Comparison of ENCODE assay signal across 22 cellular contexts in genomic region chr6:56343295-56343694, GRCh38.
DNase-seq lines count a peak whose midpoint lies in the region; ATAC-seq, FAIRE-seq and TF ChIP-seq lines count a peak whose summit lies in the region.
"Had no signal": no experiment of that assay in that cellular context is flagged by ENCODE, and none has a peak within 500 bp of the region (broad histone marks: within the 10 kb centered on the region; RNA-seq: fewer than 3 reads in every experiment).

No MANE protein-coding gene starts in this region.

- no peaks in the 10 kb centered on the region; the same call in 2 of the 3 replicates for H3K9me3 Mint-ChIP-seq in GM23338
- H3K9me3 Mint-ChIP-seq: CD8-positive, alpha-beta memory T cell had no signal

- H3K36me3 ChIP-seq in GM23338 (ENCODE audit: insufficient read depth) (no peaks in the 10 kb centered on the region), H1 (ENCODE audit: control insufficient read depth in 2 of 4, insufficient read depth in 4 of 4, low read length in 3 of 4) (no peaks in the 10 kb centered on the region), PC-9 (ENCODE audit: low read depth) (no peaks in the 10 kb centered on the region)
- H3K36me3 ChIP-seq: SJSA1 had no signal

- H2AFZ ChIP-seq in GM23338 (peak overlapping the region; percentile 90; the same call in 1 of the 2 replicates), H1 (ENCODE audit: low read length) (peak overlapping the region; percentile 18; the same call in 1 of the 2 replicates), PC-9 (no peak overlapping the region)

- H4K8ac ChIP-seq in H1 (ENCODE audit: extremely low read depth, insufficient read depth, low read length), result no peak overlapping the region

- H3K79me2 ChIP-seq in GM23338 (replicated peaks; ENCODE audit: insufficient read depth) (no peaks in the 10 kb centered on the region), H1 (ENCODE audit: control insufficient read depth in 1 of 2, insufficient read depth in 2 of 2, low read length in 2 of 2) (no peaks in the 10 kb centered on the region), PC-9 (ENCODE audit: low read depth) (no peaks in the 10 kb centered on the region)

- no peak for TF ChIP-seq RAD21 in H1 (IDR thresholded peaks at IDR 0.05 in 1 of 2, conservative IDR thresholded peaks at IDR 0.05 in 1 of 2; ENCODE audit: low read depth in 2 of 2, low read length in 2 of 2)

- peaks cover 1% of the 10 kb centered on the region; the same call in 2 of the 3 replicates for H3K4me1 Mint-ChIP-seq in GM23338
- H3K4me1 Mint-ChIP-seq: B cell; CD8-positive, alpha-beta memory T cell had no signal

- no peak overlapping the region for H3K56ac ChIP-seq in H1 (replicated peaks; ENCODE audit: insufficient read length, low read depth, low read length)

- CTCF ChIA-PET in H1 (lab: Charles Lee; ENCODE audit: partially characterized antibody) (interaction anchor here (1.1 kb wide), 1 partner anchor 29 kb away, joined by 4 read pairs; no protein-coding TSS in a partner anchor), PC-9 (lab: Charles Lee) (no interaction called here)

- H3K27me3 ChIP-seq in GM23338 (ENCODE audit: insufficient read depth) (no peaks in the 10 kb centered on the region), H1 (replicated peaks in 1 of 4; ENCODE audit: control insufficient read depth in 3 of 4, extremely low read depth in 1 of 4, insufficient read depth in 3 of 4, low read length in 3 of 4) (no peaks in the 10 kb centered on the region), PC-9 (ENCODE audit: insufficient read depth, low read depth) (no peaks in the 10 kb centered on the region)
- H3K27me3 ChIP-seq: SJSA1 had no signal

- H4K91ac ChIP-seq in H1 (replicated peaks; ENCODE audit: insufficient read length, low read length), result no peak overlapping the region

- no peak overlapping the region for H2BK12ac ChIP-seq in H1 (ENCODE audit: low read depth, low read length)

- no peak overlapping the region for H3K4me2 ChIP-seq in GM23338
- no peak overlapping the region for H3K4me2 ChIP-seq in H1 (ENCODE audit: insufficient read depth in 1 of 2, low read depth in 2 of 2, low read length in 2 of 2)
- H3K4me2 ChIP-seq in PC-9, result no peak overlapping the region

- H2BK120ac ChIP-seq in H1 (replicated peaks; ENCODE audit: low read depth, low read length), result no peak overlapping the region

- H3K23me2 ChIP-seq in H1 (ENCODE audit: low read depth, low read length), result no peaks in the 10 kb centered on the region

- no peak overlapping the region for H4K5ac ChIP-seq in H1 (ENCODE audit: insufficient read length, low read depth, low read length)

- H3K79me1 ChIP-seq in H1 (ENCODE audit: low read depth, low read length), result no peaks in the 10 kb centered on the region

- POLR2A ChIA-PET in H1 (lab: Charles Lee; ENCODE audit: partially characterized antibody), result no interaction called here
- POLR2A ChIA-PET in PC-9 (lab: Charles Lee; ENCODE audit: unreplicated experiment), result no interaction called here

- intact Hi-C loops in PC-9 (cut with micrococcal nuclease; ENCODE audit: unreplicated experiment), result no loop called here

- WGBS in H1 (ENCODE audit: extremely low coverage in 1 of 2, insufficient coverage in 1 of 2, insufficient read length in 1 of 2, insufficient replicate concordance in 2 of 2, low coverage in 1 of 2, low lambda C conversion rate in 2 of 2, missing lambda C conversion rate in 1 of 2), 2 experiments, result 86% methylated on average over 2 of the region's 2 CpGs; no CpG with 5 or more reads in 1 of the 2 experiments

- TF ChIP-seq CTCF in AG10803 (conservative IDR thresholded peaks at IDR 0.05; ENCODE audit: low read length) (no peak), GM23338 (conservative IDR thresholded peaks at IDR 0.05; ENCODE audit: low read depth in 2 of 2) (no peak), H1 (IDR thresholded peaks at IDR 0.05; ENCODE audit: control extremely low read depth in 1 of 3, insufficient read depth in 1 of 3, low read depth in 1 of 3, low read length in 3 of 3) (no peak), fibroblast of villous mesenchyme (IDR thresholded peaks at IDR 0.05; ENCODE audit: insufficient read depth, low read depth, low read length) (no peak), PC-9 (conservative IDR thresholded peaks at IDR 0.05) (no peak)

- H3K4me1 ChIP-seq in GM23338 (ENCODE audit: insufficient read depth) (no peaks in the 10 kb centered on the region), H1 (replicated peaks in 1 of 4; ENCODE audit: control insufficient read depth in 3 of 4, insufficient read depth in 4 of 4, low read length in 3 of 4) (no peaks in the 10 kb centered on the region), PC-9 (replicated peaks; ENCODE audit: insufficient read depth) (no peaks in the 10 kb centered on the region)
- H3K4me1 ChIP-seq: SJSA1 had no signal

- H3K27me3 Mint-ChIP-seq in GM23338 (ENCODE audit: insufficient read depth, low read depth, poor library complexity), result peaks cover 1% of the 10 kb centered on the region

- H2BK15ac ChIP-seq in H1 (ENCODE audit: low read length), result no peak overlapping the region

- no peak overlapping the region for H3K23ac ChIP-seq in H1 (ENCODE audit: insufficient read length)

- no peak overlapping the region for H2BK5ac ChIP-seq in H1 (ENCODE audit: low read depth, low read length)

- H3K18ac ChIP-seq in H1 (ENCODE audit: extremely low read depth, low read length), result no peak overlapping the region

- H3K27ac ChIP-seq in GM23338 (ENCODE audit: low read depth) (no peak overlapping the region), H1 (ENCODE audit: low read depth, low read length) (no peak overlapping the region), PC-9 (no peak overlapping the region)
- H3K27ac ChIP-seq: C4-2B, SJSA1 had no signal

- no peak overlapping the region for H2BK20ac ChIP-seq in H1 (ENCODE audit: low read length)

- H3F3A ChIP-seq in GM23338 (replicated peaks; ENCODE audit: low read depth) (no peaks in the 10 kb centered on the region), PC-9 (ENCODE audit: insufficient read depth, low read depth) (no peaks in the 10 kb centered on the region)

- TF ChIP-seq POLR2A in H1 (IDR thresholded peaks at IDR 0.05; ENCODE audit: control extremely low read depth in 1 of 2, low read depth in 2 of 2, low read length in 2 of 2), result no peak

- H3K4me3 ChIP-seq in AG10803 (ENCODE audit: low read length) (no peak overlapping the region), GM23338 (no peak overlapping the region), H1 (ENCODE audit: extremely low read depth in 1 of 4, insufficient read depth in 2 of 4, low read depth in 3 of 4, low read length in 4 of 4) (no peak overlapping the region), fibroblast of villous mesenchyme (ENCODE audit: low read depth, low read length) (no peak overlapping the region), PC-9 (no peak overlapping the region)
- H3K4me3 ChIP-seq: SJSA1 had no signal

- H3K36me3 Mint-ChIP-seq in GM23338 (ENCODE audit: low read depth), result no peaks in the 10 kb centered on the region
- H3K36me3 Mint-ChIP-seq: CD8-positive, alpha-beta memory T cell had no signal

- no peaks in the 10 kb centered on the region for H3K9me3 ChIP-seq in H1 (ENCODE audit: insufficient read depth in 2 of 2, low read depth in 1 of 2, low read length in 1 of 2)
- H3K9me3 ChIP-seq in PC-9 (ENCODE audit: insufficient read depth, low read depth), result no peaks in the 10 kb centered on the region
- H3K9me3 ChIP-seq: SJSA1 had no signal

- BruUV-seq in PC-9 (replicated peaks; lab: Mats Ljungman, UMichigan), result no TSS peak

- H3K4ac ChIP-seq in H1 (replicated peaks; ENCODE audit: insufficient read length, low read depth, low read length), result no peak overlapping the region

- no peaks in the 10 kb centered on the region for H3K9me2 ChIP-seq in GM23338 (ENCODE audit: insufficient read depth)
- H3K9me2 ChIP-seq in PC-9 (ENCODE audit: insufficient read depth), result no peaks in the 10 kb centered on the region

- FAIRE-seq in H1 (lab: Jason Lieb, UNC), result no peak
- FAIRE-seq: H54 had no signal

- H3K27ac Mint-ChIP-seq in GM23338, result no peak overlapping the region
- H3K27ac Mint-ChIP-seq: B cell; CD8-positive, alpha-beta memory T cell had no signal

- H3K9ac ChIP-seq in H1 (replicated peaks in 1 of 4; ENCODE audit: extremely low read depth in 1 of 4, low read depth in 3 of 4, low read length in 3 of 4), result no peak overlapping the region

- ATAC-seq in GM23338, result no peak
- ATAC-seq in HG03354 (IDR thresholded peaks at IDR 0.05; ENCODE audit: poor library complexity, severe bottlenecking, unreplicated experiment), result no peak

- no peaks in the 10 kb centered on the region for H4K20me1 ChIP-seq in GM23338 (replicated peaks; ENCODE audit: insufficient read depth)
- H4K20me1 ChIP-seq in H1 (replicated peaks in 1 of 2; ENCODE audit: control insufficient read depth in 1 of 2, insufficient read depth in 2 of 2, low read length in 2 of 2), result no peaks in the 10 kb centered on the region
- no peaks in the 10 kb centered on the region for H4K20me1 ChIP-seq in PC-9 (ENCODE audit: insufficient read depth)

- H3K14ac ChIP-seq in H1 (ENCODE audit: insufficient read length), result no peak overlapping the region

- no peak for TF ChIP-seq EP300 in H1 (IDR thresholded peaks at IDR 0.05; ENCODE audit: borderline replicate concordance in 1 of 2, low read depth in 2 of 2, low read length in 2 of 2)

- no peak overlapping the region for H2AK5ac ChIP-seq in H1 (ENCODE audit: low read depth, low read length)

- DNase-seq in AG10803 (ENCODE audit: low read depth) (peak; percentile 84), GM23338 (ENCODE audit: low spot score) (no peak), H1 (ENCODE audit: low read depth in 1 of 2, low spot score in 2 of 2) (no peak), fibroblast of villous mesenchyme (ENCODE audit: low read depth) (peak; percentile 61), NCI-H2107 (lab: John Stamatoyannopoulos, UW) (no peak), PC-9 (no peak)
- DNase-seq: CD8-positive, alpha-beta memory T cell; DMS 273 treated with DMSO at 0.1 percent for 48 hours; DMS79; KBM-7; MM.1S; NCI-H1694; NCI-H2029 treated with DMSO at 0.1 percent for 48 hours; NCI-H2227 treated with DMSO at 0.1 percent for 48 hours; NCI-H526 treated with DMSO at 0.1 percent for 48 hours; Right ventricle myocardium superior; RPMI8226 had no signal

- no peak overlapping the region for H3K4me3 Mint-ChIP-seq in GM23338
- H3K4me3 Mint-ChIP-seq: B cell; CD8-positive, alpha-beta memory T cell had no signal

TF ChIP-seq in H1, 55 proteins besides CTCF, POLR2A, EP300 and RAD21 (continues in another document):
- TF ChIP-seq CHD1 (IDR thresholded peaks at IDR 0.05; ENCODE audit: low read depth, low read length) (no peak), MAFK (IDR thresholded peaks at IDR 0.05; ENCODE audit: low read depth, low read length) (no peak), CBX5 (IDR thresholded peaks at IDR 0.05; ENCODE audit: low read depth, low read length) (no peak), KDM1A (IDR thresholded peaks at IDR 0.05; ENCODE audit: borderline replicate concordance, low read length) (no peak), FOSL1 (IDR thresholded peaks at IDR 0.05; ENCODE audit: insufficient read depth, low read depth, low read length) (no peak), CREB1 (IDR thresholded peaks at IDR 0.05) (no peak), SIRT6 (IDR thresholded peaks at IDR 0.05; ENCODE audit: low read length) (no peak), HDAC6 (IDR thresholded peaks at IDR 0.05; ENCODE audit: low read depth, low read length) (no peak), RNF2 (IDR thresholded peaks at IDR 0.05; ENCODE audit: borderline replicate concordance, low read depth, low read length, missing control alignments, poor library complexity, severe bottlenecking) (no peak)

Comparison
In these comparisons a context has a peak if more than half of its experiments do, and no peak if none do; other contexts are left out.
1. DNase-seq: peak in AG10803 (single experiment) and fibroblast of villous mesenchyme (single experiment); none in GM23338 (single experiment), H1 (0 of 2), NCI-H2107 (single experiment) and PC-9 (0 of 2).